In genomic region chr1:155070721-155071556, GRCh38 we compare ENCODE assay signal across 7 cellular contexts. TPM values are rescaled to one million over a fixed set of nuclear protein-coding genes. Genes with fewer than 3 reads are reported as not detected.
DNase-seq lines count a peak whose midpoint lies in the region; ATAC-seq, FAIRE-seq and TF ChIP-seq lines count a peak whose summit lies in the region.

No MANE protein-coding gene starts in this region.

- peak overlapping the region; percentile 51 for H3K4me3 Mint-ChIP-seq in activated naive CD4-positive, alpha-beta T cell treated with anti-CD3 and anti-CD28 coated beads, Interleukin-2, amount 50 U/mL, for 24 hours

- no peak overlapping the region for H4K8ac ChIP-seq in trophoblast cell (ENCODE audit: low read depth, low read length)

- H3K27ac ChIP-seq in cardiac muscle cell, result peak overlapping the region; percentile 34
- H3K27ac ChIP-seq in trophoblast cell (ENCODE audit: low read depth, low read length), result no peak overlapping the region

- FAIRE-seq in GM12892 (lab: Jason Lieb, UNC), result peak; percentile 21
- no peak for FAIRE-seq in RCC 7860 (lab: Jason Lieb, UNC)

- peak; percentile 29 for TF ChIP-seq CTCF in cardiac muscle cell (IDR thresholded peaks at IDR 0.05; ENCODE audit: low read depth, low read length)

- H3K18ac ChIP-seq in trophoblast cell (ENCODE audit: low read length), result no peak overlapping the region

- no peaks in the 10 kb centered on the region for H3K79me2 ChIP-seq in trophoblast cell (ENCODE audit: control insufficient read depth, insufficient read depth, low read length, poor library complexity)

- WGBS in trophoblast cell (ENCODE audit: extremely low coverage, insufficient coverage, insufficient read length), result no CpG with 5 or more reads among the region's 60 CpGs

- DNase-seq in GM12892 (ENCODE audit: insufficient read length), result peak; percentile 81
- DNase-seq in RPMI8226, result peak; percentile 93
- peak; percentile 77 to 93 for DNase-seq in cardiac muscle cell (ENCODE audit: low read depth in 1 of 2, low spot score in 1 of 2)
- peak; percentile 66 to 70 for DNase-seq in trophoblast cell
- no peak for DNase-seq in RCC 7860 (ENCODE audit: low spot score)

- no peak for TF ChIP-seq POLR2A in GM12892 (IDR thresholded peaks at IDR 0.05; ENCODE audit: low read depth, low read length)

- H3K4me1 ChIP-seq in cardiac muscle cell (ENCODE audit: low read depth), result peaks cover 13% of the 10 kb centered on the region
- H3K4me1 ChIP-seq in trophoblast cell (ENCODE audit: control insufficient read depth in 1 of 2, insufficient read depth in 2 of 2, low read length in 2 of 2), result peaks cover 4 to 10% of the 10 kb centered on the region in 2 experiments

- H4K12ac ChIP-seq in trophoblast cell (ENCODE audit: low read depth, low read length), result no peak overlapping the region

- no peak overlapping the region for H4K91ac ChIP-seq in trophoblast cell (ENCODE audit: low read depth, low read length)

- no peaks in the 10 kb centered on the region for H3K79me1 ChIP-seq in trophoblast cell (ENCODE audit: low read length)

- H3K9me3 Mint-ChIP-seq in activated naive CD4-positive, alpha-beta T cell treated with anti-CD3 and anti-CD28 coated beads, Interleukin-2, amount 50 U/mL, for 24 hours, result no peaks in the 10 kb centered on the region

- peak; percentile 52 for ATAC-seq in HG03378 (IDR thresholded peaks at IDR 0.05; ENCODE audit: unreplicated experiment)

- no peak overlapping the region for H2AFZ ChIP-seq in trophoblast cell (ENCODE audit: insufficient read depth, low read length, poor library complexity)

- peaks cover 3% of the 10 kb centered on the region for H3K27me3 ChIP-seq in cardiac muscle cell
- H3K27me3 ChIP-seq in trophoblast cell (ENCODE audit: insufficient read depth, low read length), result peaks cover 21% of the 10 kb centered on the region

- H3K4ac ChIP-seq in trophoblast cell (ENCODE audit: low read depth, low read length), result no peak overlapping the region

- H3K4me3 ChIP-seq in cardiac muscle cell (peak overlapping the region; percentile 21), trophoblast cell (ENCODE audit: low read depth, low read length) (peak overlapping the region; percentile 14)

- no peak overlapping the region for H2BK120ac ChIP-seq in trophoblast cell (ENCODE audit: insufficient read depth, low read length, poor library complexity)

- H3K9ac ChIP-seq in trophoblast cell (ENCODE audit: low read length), result no peak overlapping the region

- no peak overlapping the region for H3K27ac Mint-ChIP-seq in activated naive CD4-positive, alpha-beta T cell treated with anti-CD3 and anti-CD28 coated beads, Interleukin-2, amount 50 U/mL, for 24 hours

- H3K36me3 ChIP-seq in cardiac muscle cell (no peaks in the 10 kb centered on the region), trophoblast cell (ENCODE audit: control insufficient read depth in 1 of 2, insufficient read depth in 2 of 2, low read length in 2 of 2) (peaks cover 23 to 25% of the 10 kb centered on the region in 2 experiments)

- H3K23ac ChIP-seq in trophoblast cell (ENCODE audit: low read length), result no peak overlapping the region

- H2BK5ac ChIP-seq in trophoblast cell (ENCODE audit: low read depth, low read length, poor library complexity), result no peak overlapping the region

- H3K4me1 Mint-ChIP-seq in activated naive CD4-positive, alpha-beta T cell treated with anti-CD3 and anti-CD28 coated beads, Interleukin-2, amount 50 U/mL, for 24 hours, result peaks cover 30% of the 10 kb centered on the region

- H3K14ac ChIP-seq in trophoblast cell (ENCODE audit: low read length), result no peak overlapping the region

- no peak overlapping the region for H2BK12ac ChIP-seq in trophoblast cell (ENCODE audit: low read length)

- H3K9me3 ChIP-seq in cardiac muscle cell (ENCODE audit: low read depth), result no peaks in the 10 kb centered on the region
- H3K9me3 ChIP-seq in trophoblast cell (ENCODE audit: insufficient read depth, low read depth, low read length), result peaks cover 5% of the 10 kb centered on the region

- H3K4me2 ChIP-seq in trophoblast cell (ENCODE audit: low read length), result peak overlapping the region; percentile 67

- peaks cover 2% of the 10 kb centered on the region for H3K36me3 Mint-ChIP-seq in activated naive CD4-positive, alpha-beta T cell treated with anti-CD3 and anti-CD28 coated beads, Interleukin-2, amount 50 U/mL, for 24 hours

- no peak overlapping the region for H2AK5ac ChIP-seq in trophoblast cell (ENCODE audit: low read length)

- no peaks in the 10 kb centered on the region for H3K27me3 Mint-ChIP-seq in activated naive CD4-positive, alpha-beta T cell treated with anti-CD3 and anti-CD28 coated beads, Interleukin-2, amount 50 U/mL, for 24 hours

RNA-seq across cellular contexts. Expression of gene EFNA4, which starts 7.4 kb away (rescaled TPM):
- polyA plus RNA-seq in GM12892 (2012; ENCODE audit: missing spikeins), result 5.2 TPM
- 29.2 and 36.0 TPM in 2 replicates for total RNA-seq in cardiac muscle cell
- 18.3 and 29.6 TPM in 2 replicates for polyA plus RNA-seq in cardiac muscle cell
- 16.4 and 16.6 TPM in 2 replicates for polyA plus RNA-seq in trophoblast cell (2013)

RNA-seq across cellular contexts. Expression of gene EFNA3, which starts 7.7 kb away (rescaled TPM):
- polyA plus RNA-seq in GM12892 (2012; ENCODE audit: missing spikeins), result 4.3 TPM
- 26.3 and 31.9 TPM in 2 replicates for total RNA-seq in cardiac muscle cell
- polyA plus RNA-seq in cardiac muscle cell, result 34.2 and 43.0 TPM in 2 replicates
- polyA plus RNA-seq in trophoblast cell (2013), result 2.5 and 2.7 TPM in 2 replicates

RNA-seq across cellular contexts. Expression of gene ADAM15, which starts 19.8 kb away (rescaled TPM):
- 6.3 TPM for polyA plus RNA-seq in GM12892 (2012; ENCODE audit: missing spikeins)
- 19.5 and 23.0 TPM in 2 replicates for total RNA-seq in cardiac muscle cell
- polyA plus RNA-seq in cardiac muscle cell, result 23.0 and 25.2 TPM in 2 replicates
- polyA plus RNA-seq in trophoblast cell (2013), result 16.6 and 17.0 TPM in 2 replicates

RNA-seq across cellular contexts. Expression of gene DCST1, which starts 37.3 kb away (rescaled TPM):
- not detected for polyA plus RNA-seq in GM12892 (2012; ENCODE audit: missing spikeins)
- total RNA-seq in cardiac muscle cell, result not detected in 2 replicates
- polyA plus RNA-seq in cardiac muscle cell, result 0.27 and 0.57 TPM in 2 replicates
- polyA plus RNA-seq in trophoblast cell (2013), result 0.22 and 0.26 TPM in 2 replicates

RNA-seq across cellular contexts. Expression of gene DCST2, which starts 37.4 kb away (rescaled TPM):
- not detected for polyA plus RNA-seq in GM12892 (2012; ENCODE audit: missing spikeins)
- 4.3 and 5.4 TPM in 2 replicates for total RNA-seq in cardiac muscle cell
- 1.1 and 3.8 TPM in 2 replicates for polyA plus RNA-seq in cardiac muscle cell
- 0.55 and 0.56 TPM in 2 replicates for polyA plus RNA-seq in trophoblast cell (2013)
